ENCODE assay signal across 17 cellular contexts in the genomic region with DNA sequence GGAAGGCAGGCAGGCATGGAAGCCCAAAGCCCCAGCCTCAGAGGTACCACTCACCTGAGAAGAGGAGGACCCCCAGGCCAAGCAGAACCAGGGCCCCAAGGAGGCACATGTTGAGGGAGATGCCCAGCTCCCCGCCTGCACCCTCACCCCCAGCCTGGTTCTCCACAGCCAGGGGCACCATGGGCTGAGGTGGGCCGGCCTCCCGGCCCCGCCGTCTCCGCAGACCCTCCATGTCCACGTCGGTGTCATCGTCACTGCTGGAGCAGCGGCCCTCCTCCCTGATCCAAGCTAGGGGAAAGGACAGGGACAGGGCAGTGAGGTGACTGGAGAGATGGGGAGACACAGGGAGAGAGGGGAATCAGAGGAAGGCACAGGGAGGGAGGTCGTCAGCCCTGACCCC. TPM values are rescaled to one million over a fixed set of nuclear protein-coding genes. Genes with fewer than 3 reads are reported as not detected.
A peak's percentile ranks its signal among the peaks of the same experiment; 100 is the strongest.
DNase-seq lines count a peak whose midpoint lies in the region; ATAC-seq and TF ChIP-seq lines count a peak whose summit lies in the region.
"Had no signal": no experiment of that assay in that cellular context is flagged by ENCODE, and none has a peak within 500 bp of the region (broad histone marks: within the 10 kb centered on the region; RNA-seq: fewer than 3 reads in every experiment).

No MANE protein-coding gene starts in this region.

- no peaks in the 10 kb centered on the region for H3K79me2 ChIP-seq in osteoblast (ENCODE audit: insufficient read depth, low read length)

- intact Hi-C loops in esophagus muscularis mucosa (cut with DNase I): no loop called here

- H3K4me1 ChIP-seq in CD8-positive, alpha-beta memory T cell (ENCODE audit: insufficient read depth, low read length): peaks cover 50% of the 10 kb centered on the region
- no peaks in the 10 kb centered on the region for H3K4me1 ChIP-seq in osteoblast (ENCODE audit: insufficient read depth, low read length)
- peaks cover 20 to 49% (median 41%) of the 10 kb centered on the region in 4 donors for H3K4me1 ChIP-seq in esophagus muscularis mucosa

- no peak overlapping the region for H3K4me3 ChIP-seq in CD8-positive, alpha-beta memory T cell (ENCODE audit: low read length)
- no peak overlapping the region for H3K4me3 ChIP-seq in osteoblast (ENCODE audit: insufficient read depth, low read length)
- H3K4me3 ChIP-seq in esophagus muscularis mucosa: no peak overlapping the region

- H2AFZ ChIP-seq in osteoblast (ENCODE audit: low read length): no peak overlapping the region

- no peaks in the 10 kb centered on the region for H3K9me3 ChIP-seq in CD8-positive, alpha-beta memory T cell (ENCODE audit: low read length)
- H3K9me3 ChIP-seq in osteoblast (ENCODE audit: low read depth, low read length) (no peaks in the 10 kb centered on the region), esophagus muscularis mucosa (no peaks in the 10 kb centered on the region)

- no peak for TF ChIP-seq POLR2A in esophagus muscularis mucosa (IDR thresholded peaks at IDR 0.05; ENCODE audit: low read depth)

- H3K27ac Mint-ChIP-seq in activated naive CD8-positive, alpha-beta T cell treated with anti-CD3 and anti-CD28 coated beads for 36 hours: peak overlapping the region; percentile 35
- H3K27ac Mint-ChIP-seq in activated naive CD8-positive, alpha-beta T cell treated with anti-CD3 and anti-CD28 coated beads, Interleukin-2, amount 50 U/mL, for 24 hours: no peak overlapping the region
- H3K27ac Mint-ChIP-seq in CD8-positive, alpha-beta memory T cell: peak overlapping the region in 5 of 8 donors; percentile 43 to 98 (median 89)
- H3K27ac Mint-ChIP-seq in activated naive CD8-positive, alpha-beta T cell treated with anti-CD3 and anti-CD28 coated beads, Interleukin-2, amount 10 ng/mL, durations not matched to agents 7 days and 5 days: peak overlapping the region; percentile 30
- H3K27ac Mint-ChIP-seq: HFFc6 had no signal

- TF ChIP-seq EP300 in esophagus muscularis mucosa (IDR thresholded peaks at IDR 0.05): no peak

- H3K36me3 ChIP-seq in CD8-positive, alpha-beta memory T cell (ENCODE audit: insufficient read depth, low read length): peaks cover 56% of the 10 kb centered on the region
- H3K36me3 ChIP-seq in osteoblast (ENCODE audit: insufficient read depth, low read length): no peaks in the 10 kb centered on the region
- peaks cover 21 to 68% (median 46%) of the 10 kb centered on the region in 4 donors for H3K36me3 ChIP-seq in esophagus muscularis mucosa

- no peaks in the 10 kb centered on the region for H3K9me3 Mint-ChIP-seq in activated naive CD8-positive, alpha-beta T cell treated with anti-CD3 and anti-CD28 coated beads for 36 hours
- no peaks in the 10 kb centered on the region for H3K9me3 Mint-ChIP-seq in activated naive CD8-positive, alpha-beta T cell treated with anti-CD3 and anti-CD28 coated beads, Interleukin-2, amount 50 U/mL, for 24 hours
- H3K9me3 Mint-ChIP-seq in CD8-positive, alpha-beta memory T cell: no peaks in the 10 kb centered on the region
- H3K9me3 Mint-ChIP-seq in activated naive CD8-positive, alpha-beta T cell treated with anti-CD3 and anti-CD28 coated beads, Interleukin-2, amount 10 ng/mL, durations not matched to agents 7 days and 5 days: no peaks in the 10 kb centered on the region
- H3K9me3 Mint-ChIP-seq: CD14-positive monocyte, HFFc6 had no signal

- no peaks in the 10 kb centered on the region for H3K27me3 ChIP-seq in CD8-positive, alpha-beta memory T cell (ENCODE audit: insufficient read depth, low read length, poor library complexity, severe bottlenecking)
- H3K27me3 ChIP-seq in osteoblast (ENCODE audit: insufficient read depth, low read length) (peaks cover 4% of the 10 kb centered on the region), esophagus muscularis mucosa (no peaks in the 10 kb centered on the region)

- WGBS in esophagus muscularis mucosa: 92% methylated on average over 10 of the region's 11 CpGs

- CTCF ChIA-PET in CD8-positive, alpha-beta memory T cell (lab: Charles Lee): interaction anchor here (1.0 to 1.2 kb wide), 2 partner anchors 46 to 68 kb away, joined by 3 read pairs; no protein-coding TSS in a partner anchor

- POLR2A ChIA-PET in CD8-positive, alpha-beta memory T cell (lab: Charles Lee): interaction anchor here (1.0 kb wide), 1 partner anchor 12 kb away, joined by 4 read pairs; the partner anchor contains the start of gene PMVK
- POLR2A ChIA-PET in activated naive CD8-positive, alpha-beta T cell treated with anti-CD3 and anti-CD28 coated beads, Interleukin-2, amount 10 ng/mL, durations not matched to agents 7 days and 5 days (lab: Charles Lee): interaction anchor here (6.6 kb wide), 1 partner anchor 10 kb away, joined by 38 read pairs; the partner anchor contains the start of gene PMVK

- ATAC-seq in activated naive CD8-positive, alpha-beta T cell treated with anti-CD3 and anti-CD28 coated beads, Interleukin-2, amount 50 U/mL, for 24 hours: no peak
- no peak for ATAC-seq in activated naive CD8-positive, alpha-beta T cell treated with anti-CD3 and anti-CD28 coated beads, Interleukin-2, amount 10 ng/mL, durations not matched to agents 7 days and 5 days (ENCODE audit: low read depth)
- no peak for ATAC-seq in HG02938 (IDR thresholded peaks at IDR 0.05; ENCODE audit: unreplicated experiment)
- ATAC-seq: Panc1 had no signal

- H3K4me3 Mint-ChIP-seq in activated naive CD8-positive, alpha-beta T cell treated with anti-CD3 and anti-CD28 coated beads for 36 hours: no peak overlapping the region
- H3K4me3 Mint-ChIP-seq in activated naive CD8-positive, alpha-beta T cell treated with anti-CD3 and anti-CD28 coated beads, Interleukin-2, amount 50 U/mL, for 24 hours: no peak overlapping the region
- H3K4me3 Mint-ChIP-seq in CD8-positive, alpha-beta memory T cell: no peak overlapping the region
- no peak overlapping the region for H3K4me3 Mint-ChIP-seq in activated naive CD8-positive, alpha-beta T cell treated with anti-CD3 and anti-CD28 coated beads, Interleukin-2, amount 10 ng/mL, durations not matched to agents 7 days and 5 days
- H3K4me3 Mint-ChIP-seq: CD14-positive monocyte, HFFc6 had no signal

- peaks cover 44% of the 10 kb centered on the region for H3K4me1 Mint-ChIP-seq in activated naive CD8-positive, alpha-beta T cell treated with anti-CD3 and anti-CD28 coated beads for 36 hours
- peaks cover 45% of the 10 kb centered on the region for H3K4me1 Mint-ChIP-seq in activated naive CD8-positive, alpha-beta T cell treated with anti-CD3 and anti-CD28 coated beads, Interleukin-2, amount 50 U/mL, for 24 hours
- peaks cover 46 to 66% (median 57%) of the 10 kb centered on the region in 3 donors for H3K4me1 Mint-ChIP-seq in CD8-positive, alpha-beta memory T cell
- peaks cover 40% of the 10 kb centered on the region for H3K4me1 Mint-ChIP-seq in activated naive CD8-positive, alpha-beta T cell treated with anti-CD3 and anti-CD28 coated beads, Interleukin-2, amount 10 ng/mL, durations not matched to agents 7 days and 5 days

- H3K27ac ChIP-seq in CD8-positive, alpha-beta memory T cell (ENCODE audit: low read depth, low read length): no peak overlapping the region
- H3K27ac ChIP-seq in osteoblast (ENCODE audit: low read depth, low read length) (no peak overlapping the region), esophagus muscularis mucosa (replicated peaks in 1 of 4) (no peak overlapping the region)

- no peak for TF ChIP-seq CTCF in osteoblast (IDR thresholded peaks at IDR 0.05; ENCODE audit: extremely low read depth, low read depth, low read length)
- no peak for TF ChIP-seq CTCF in esophagus muscularis mucosa (IDR thresholded peaks at IDR 0.05)

- no peak for DNase-seq in activated naive CD8-positive, alpha-beta T cell treated with anti-CD3 and anti-CD28 coated beads for 36 hours
- no peak for DNase-seq in activated naive CD8-positive, alpha-beta T cell treated with anti-CD3 and anti-CD28 coated beads, Interleukin-2, amount 50 U/mL, for 24 hours
- DNase-seq in CD8-positive, alpha-beta memory T cell: no peak
- no peak for DNase-seq in activated naive CD8-positive, alpha-beta T cell treated with anti-CD3 and anti-CD28 coated beads, Interleukin-2, amount 10 ng/mL, durations not matched to agents 7 days and 5 days
- DNase-seq in osteoblast (ENCODE audit: insufficient read length, low spot score, missing footprints) (peak; percentile 48), esophagus muscularis mucosa (ENCODE audit: extremely low spot score) (no peak)
- DNase-seq: Calu3, DMS53, HFFc6, Kasumi-1, NCI-H1105 treated with DMSO at 0.1 percent for 48 hours, NCI-H187, NCI-H226, NCI-H524 treated with DMSO at 0.1 percent for 48 hours had no signal

- H4K20me1 ChIP-seq in osteoblast (ENCODE audit: insufficient read depth, low read length): no peaks in the 10 kb centered on the region

- no peak overlapping the region for H3K4me2 ChIP-seq in osteoblast (ENCODE audit: insufficient read depth, low read length)

- no peaks in the 10 kb centered on the region for H3K27me3 Mint-ChIP-seq in activated naive CD8-positive, alpha-beta T cell treated with anti-CD3 and anti-CD28 coated beads for 36 hours
- no peaks in the 10 kb centered on the region for H3K27me3 Mint-ChIP-seq in activated naive CD8-positive, alpha-beta T cell treated with anti-CD3 and anti-CD28 coated beads, Interleukin-2, amount 50 U/mL, for 24 hours
- peaks cover 0 to 9% of the 10 kb centered on the region in 2 donors for H3K27me3 Mint-ChIP-seq in CD8-positive, alpha-beta memory T cell
- no peaks in the 10 kb centered on the region for H3K27me3 Mint-ChIP-seq in activated naive CD8-positive, alpha-beta T cell treated with anti-CD3 and anti-CD28 coated beads, Interleukin-2, amount 10 ng/mL, durations not matched to agents 7 days and 5 days

- H3K36me3 Mint-ChIP-seq in activated naive CD8-positive, alpha-beta T cell treated with anti-CD3 and anti-CD28 coated beads for 36 hours: peaks cover 2% of the 10 kb centered on the region
- peaks cover 3% of the 10 kb centered on the region for H3K36me3 Mint-ChIP-seq in activated naive CD8-positive, alpha-beta T cell treated with anti-CD3 and anti-CD28 coated beads, Interleukin-2, amount 50 U/mL, for 24 hours (ENCODE audit: low read depth)
- peaks cover 8 to 94% (median 13%) of the 10 kb centered on the region in 3 donors for H3K36me3 Mint-ChIP-seq in CD8-positive, alpha-beta memory T cell
- peaks cover 23% of the 10 kb centered on the region for H3K36me3 Mint-ChIP-seq in activated naive CD8-positive, alpha-beta T cell treated with anti-CD3 and anti-CD28 coated beads, Interleukin-2, amount 10 ng/mL, durations not matched to agents 7 days and 5 days

RNA-seq across cellular contexts. Expression of gene PBXIP1, which starts 7.8 kb away (rescaled TPM):
- total RNA-seq in activated naive CD8-positive, alpha-beta T cell treated with anti-CD3 and anti-CD28 coated beads for 36 hours: 10 to 100 TPM; 12.2 to 13.2 TPM
- total RNA-seq in CD8-positive, alpha-beta memory T cell: 10 to 100 TPM; 35.9 to 36.1 TPM
- 295 TPM for polyA plus RNA-seq in CD8-positive, alpha-beta memory T cell
- 100 to 1,000 TPM; 149 to 155 TPM for total RNA-seq in activated naive CD8-positive, alpha-beta T cell treated with anti-CD3 and anti-CD28 coated beads, Interleukin-2, amount 10 ng/mL, durations not matched to agents 7 days and 5 days
- 90.1 and 92.8 TPM in 2 replicates for total RNA-seq in osteoblast
- total RNA-seq in esophagus muscularis mucosa: 100 to 1,000 TPM; 192 to 309 (median 238) TPM

RNA-seq across cellular contexts. Expression of gene PMVK, which starts 11.6 kb away (rescaled TPM):
- 10 to 100 TPM; 29.8 to 32.8 TPM for total RNA-seq in activated naive CD8-positive, alpha-beta T cell treated with anti-CD3 and anti-CD28 coated beads for 36 hours
- total RNA-seq in CD8-positive, alpha-beta memory T cell: 10 to 100 TPM; 44.7 to 45.2 TPM
- polyA plus RNA-seq in CD8-positive, alpha-beta memory T cell: 55.5 TPM
- 10 to 100 TPM; 25.6 to 26.4 TPM for total RNA-seq in activated naive CD8-positive, alpha-beta T cell treated with anti-CD3 and anti-CD28 coated beads, Interleukin-2, amount 10 ng/mL, durations not matched to agents 7 days and 5 days
- total RNA-seq in osteoblast: 6.2 and 6.5 TPM in 2 replicates
- 10 to 100 TPM; 15.9 to 26.2 (median 20.0) TPM for total RNA-seq in esophagus muscularis mucosa

RNA-seq across cellular contexts. Expression of gene PYGO2, which starts 13.5 kb away (rescaled TPM):
- 10 to 100 TPM; 24.2 to 25.1 TPM for total RNA-seq in activated naive CD8-positive, alpha-beta T cell treated with anti-CD3 and anti-CD28 coated beads for 36 hours
- total RNA-seq in CD8-positive, alpha-beta memory T cell: 10 to 100 TPM; 34.2 to 35.3 TPM
- 42.6 TPM for polyA plus RNA-seq in CD8-positive, alpha-beta memory T cell
- total RNA-seq in activated naive CD8-positive, alpha-beta T cell treated with anti-CD3 and anti-CD28 coated beads, Interleukin-2, amount 10 ng/mL, durations not matched to agents 7 days and 5 days: 10 to 100 TPM; 55.3 TPM
- total RNA-seq in osteoblast (12.1 and 18.5 TPM in 2 replicates), esophagus muscularis mucosa (10 to 100 TPM; 20.2 to 35.3 (median 27.7) TPM)

RNA-seq across cellular contexts. Expression of gene SHC1, which starts 22.5 kb away (rescaled TPM):
- 10 to 100 TPM; 34.7 to 38.4 TPM for total RNA-seq in activated naive CD8-positive, alpha-beta T cell treated with anti-CD3 and anti-CD28 coated beads for 36 hours
- 10 to 100 TPM; 37.4 to 40.8 TPM for total RNA-seq in CD8-positive, alpha-beta memory T cell
- polyA plus RNA-seq in CD8-positive, alpha-beta memory T cell: 32.7 TPM
- total RNA-seq in activated naive CD8-positive, alpha-beta T cell treated with anti-CD3 and anti-CD28 coated beads, Interleukin-2, amount 10 ng/mL, durations not matched to agents 7 days and 5 days: 10 to 100 TPM; 67.4 to 72.3 TPM
- 230 and 239 TPM in 2 replicates for total RNA-seq in osteoblast
- 100 to 1,000 TPM in 1 of 4 donors, 10 to 100 TPM in 3; 60.6 to 101 (median 93.4) TPM for total RNA-seq in esophagus muscularis mucosa

RNA-seq across cellular contexts. Expression of gene CKS1B, which starts 26.4 kb away (rescaled TPM):
- 100 to 1,000 TPM; 156 TPM for total RNA-seq in activated naive CD8-positive, alpha-beta T cell treated with anti-CD3 and anti-CD28 coated beads for 36 hours
- 100 to 1,000 TPM; 125 to 126 TPM for total RNA-seq in CD8-positive, alpha-beta memory T cell
- polyA plus RNA-seq in CD8-positive, alpha-beta memory T cell: 46.8 TPM
- 100 to 1,000 TPM; 112 to 114 TPM for total RNA-seq in activated naive CD8-positive, alpha-beta T cell treated with anti-CD3 and anti-CD28 coated beads, Interleukin-2, amount 10 ng/mL, durations not matched to agents 7 days and 5 days
- total RNA-seq in osteoblast: 23.2 and 23.3 TPM in 2 replicates
- total RNA-seq in esophagus muscularis mucosa: 10 to 100 TPM; 11.6 to 21.5 (median 18.8) TPM
